9 cellular contexts compared by ENCODE assay signal in genomic region chr1:11407301-11407994, GRCh38.
DNase-seq lines count a peak whose midpoint lies in the region; TF ChIP-seq lines count a peak whose summit lies in the region.
"Had no signal": no experiment of that assay in that cellular context is flagged by ENCODE, and none has a peak within 500 bp of the region (broad histone marks: within the 10 kb centered on the region; RNA-seq: fewer than 3 reads in every experiment).

No MANE protein-coding gene starts in this region.

- H3K4me1 Mint-ChIP-seq in activated T-helper 2 cell treated with anti-CD3 and anti-CD28 coated beads, Interferon-gamma antibody, Interleukin-2, Interleukin-4, amounts not matched to agents 10 μg/mL and 5 μg/mL and 100 μg/mL, durations not matched to agents 14 hours and 24 hours and 36 hours (ENCODE audit: low read depth) = peaks cover 27% of the 10 kb centered on the region
- H3K4me1 Mint-ChIP-seq in chondrocyte (ENCODE audit: low read depth) = no peaks in the 10 kb centered on the region

- DNase-seq in activated gamma-delta T cell treated with anti-CD3 and anti-CD28 coated beads, Interleukin-2, amount 50 U/mL, for 16 hours (ENCODE audit: low read depth) = peak; percentile 1
- DNase-seq in activated gamma-delta T cell (lab: John Stamatoyannopoulos, UW) (no peak), NAMALWA (ENCODE audit: low spot score) (peak; percentile 95), chondrocyte (ENCODE audit: low spot score) (no peak), midbrain (lab: John Stamatoyannopoulos, UW) (no peak), occipital lobe (lab: John Stamatoyannopoulos, UW) (no peak)
- peak; percentile 27 for DNase-seq in activated T-helper 2 cell treated with anti-CD3 and anti-CD28 coated beads, Interferon-gamma antibody, Interleukin-2, Interleukin-4, amounts not matched to agents 10 μg/mL and 5 μg/mL and 100 μg/mL, durations not matched to agents 14 hours and 24 hours and 36 hours (ENCODE audit: low spot score)
- peak; percentile 16 for DNase-seq in stimulated activated CD8-positive, alpha-beta memory T cell treated with anti-CD3 and anti-CD28 coated beads, Interleukin-7, amount 100 ng/mL, for 48 hours (ENCODE audit: extremely low read depth in 1 of 2, low read depth in 1 of 2)
- DNase-seq: left ventricle myocardium inferior had no signal

- intact Hi-C loops in activated T-helper 2 cell treated with anti-CD3 and anti-CD28 coated beads, Interferon-gamma antibody, Interleukin-2, Interleukin-4, amounts not matched to agents 10 μg/mL and 5 μg/mL and 100 μg/mL, durations not matched to agents 14 hours and 24 hours and 36 hours (cut with micrococcal nuclease) = no loop called here

- H3K27me3 Mint-ChIP-seq in activated T-helper 2 cell treated with anti-CD3 and anti-CD28 coated beads, Interferon-gamma antibody, Interleukin-2, Interleukin-4, amounts not matched to agents 10 μg/mL and 5 μg/mL and 100 μg/mL, durations not matched to agents 14 hours and 24 hours and 36 hours (ENCODE audit: low read depth) = peaks cover 2% of the 10 kb centered on the region
- H3K27me3 Mint-ChIP-seq in chondrocyte (ENCODE audit: low read depth) = peaks cover 17% of the 10 kb centered on the region

- H3K27ac Mint-ChIP-seq in activated T-helper 2 cell treated with anti-CD3 and anti-CD28 coated beads, Interferon-gamma antibody, Interleukin-2, Interleukin-4, amounts not matched to agents 10 μg/mL and 5 μg/mL and 100 μg/mL, durations not matched to agents 14 hours and 24 hours and 36 hours = peak overlapping the region; percentile 29
- H3K27ac Mint-ChIP-seq in chondrocyte (ENCODE audit: unreplicated experiment) = no peak overlapping the region

- H3K9me3 Mint-ChIP-seq in activated T-helper 2 cell treated with anti-CD3 and anti-CD28 coated beads, Interferon-gamma antibody, Interleukin-2, Interleukin-4, amounts not matched to agents 10 μg/mL and 5 μg/mL and 100 μg/mL, durations not matched to agents 14 hours and 24 hours and 36 hours = peaks cover 29% of the 10 kb centered on the region
- peaks cover 8% of the 10 kb centered on the region for H3K9me3 Mint-ChIP-seq in chondrocyte (ENCODE audit: low read depth)

- peaks cover 28% of the 10 kb centered on the region for H3K36me3 Mint-ChIP-seq in activated T-helper 2 cell treated with anti-CD3 and anti-CD28 coated beads, Interferon-gamma antibody, Interleukin-2, Interleukin-4, amounts not matched to agents 10 μg/mL and 5 μg/mL and 100 μg/mL, durations not matched to agents 14 hours and 24 hours and 36 hours (ENCODE audit: low read depth)
- H3K36me3 Mint-ChIP-seq in chondrocyte (ENCODE audit: low read depth) = no peaks in the 10 kb centered on the region

- TF ChIP-seq CTCF in chondrocyte (IDR thresholded peaks at IDR 0.05) = no peak

- H3K4me3 Mint-ChIP-seq in activated T-helper 2 cell treated with anti-CD3 and anti-CD28 coated beads, Interferon-gamma antibody, Interleukin-2, Interleukin-4, amounts not matched to agents 10 μg/mL and 5 μg/mL and 100 μg/mL, durations not matched to agents 14 hours and 24 hours and 36 hours (ENCODE audit: low read depth) = peak overlapping the region; percentile 38
- no peak overlapping the region for H3K4me3 Mint-ChIP-seq in chondrocyte (ENCODE audit: unreplicated experiment)

Comparison
In these comparisons a context has a peak if more than half of its experiments do, and no peak if none do; other contexts are left out.
1. DNase-seq: peak in activated gamma-delta T cell treated with anti-CD3 and anti-CD28 coated beads, Interleukin-2, amount 50 U/mL, for 16 hours (single experiment), NAMALWA (single experiment), activated T-helper 2 cell treated with anti-CD3 and anti-CD28 coated beads, Interferon-gamma antibody, Interleukin-2, Interleukin-4, amounts not matched to agents 10 μg/mL and 5 μg/mL and 100 μg/mL, durations not matched to agents 14 hours and 24 hours and 36 hours (single experiment) and stimulated activated CD8-positive, alpha-beta memory T cell treated with anti-CD3 and anti-CD28 coated beads, Interleukin-7, amount 100 ng/mL, for 48 hours (2 of 2); none in activated gamma-delta T cell (single experiment), chondrocyte (single experiment), midbrain (single experiment) and occipital lobe (single experiment).